11 cellular contexts compared by ENCODE assay signal in the genomic region with DNA sequence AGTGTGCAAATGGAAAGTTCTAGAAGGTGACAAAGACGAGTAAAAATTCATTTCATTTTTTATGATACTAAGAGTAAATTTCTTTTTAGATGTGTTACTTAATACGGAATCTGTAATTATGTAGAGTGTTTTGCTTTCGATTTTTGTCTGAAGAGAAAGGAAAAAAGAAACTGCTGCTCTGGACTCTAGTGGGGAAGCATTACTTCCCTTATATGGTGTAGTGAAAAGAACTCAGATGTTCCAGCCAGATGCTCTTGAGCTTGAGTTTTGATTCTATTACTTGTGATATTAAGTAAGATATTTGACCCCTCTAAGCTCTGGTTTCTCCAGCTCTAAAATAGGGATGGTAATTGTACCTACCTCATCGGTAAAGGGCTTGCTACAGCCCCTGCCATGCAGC. TPM values are rescaled to one million over a fixed set of nuclear protein-coding genes. Genes with fewer than 3 reads are reported as not detected.
DNase-seq lines count a peak whose midpoint lies in the region; ATAC-seq lines count a peak whose summit lies in the region.
"Had no signal": no experiment of that assay in that cellular context is flagged by ENCODE, and none has a peak within 500 bp of the region (broad histone marks: within the 10 kb centered on the region; RNA-seq: fewer than 3 reads in every experiment).

No MANE protein-coding gene starts in this region.

- no peak overlapping the region for H3K27ac Mint-ChIP-seq in T-helper 17 cell
- H3K27ac Mint-ChIP-seq: activated naive CD8-positive, alpha-beta T cell had no signal

- H3K9me3 ChIP-seq in Karpas-422 (ENCODE audit: low read length) (no peaks in the 10 kb centered on the region), T-helper 17 cell (ENCODE audit: control insufficient read depth, low read length, poor library complexity, severe bottlenecking) (no peaks in the 10 kb centered on the region)
- H3K9me3 ChIP-seq: right lobe of liver had no signal

- DNase-seq in Karpas-422 = no peak
- DNase-seq in pons (ENCODE audit: low spot score) = peak; percentile 20
- no peak for DNase-seq in NCI-H1417 (lab: John Stamatoyannopoulos, UW)
- no peak for DNase-seq in Ammon's horn (ENCODE audit: low spot score)
- DNase-seq in T-helper 17 cell = no peak
- DNase-seq: NCI-H2107, right lobe of liver had no signal

- no peaks in the 10 kb centered on the region for H3K79me2 ChIP-seq in Karpas-422 (ENCODE audit: low read length)

- H2AFZ ChIP-seq in Karpas-422 (ENCODE audit: low read length) = no peak overlapping the region

- 0 out of 2 replicates have a peak, but pooled peaks cover 2% of the 10 kb centered on the region for H3K27me3 ChIP-seq in Karpas-422 (ENCODE audit: low read length)
- H3K27me3 ChIP-seq: right lobe of liver had no signal

- no peaks in the 10 kb centered on the region for H4K20me1 ChIP-seq in Karpas-422 (ENCODE audit: insufficient read depth, low read depth, low read length)

- no peak overlapping the region for H3K27ac ChIP-seq in Karpas-422 (ENCODE audit: low read length)
- H3K27ac ChIP-seq: epithelial cell of prostate, right lobe of liver had no signal

- H3K36me3 Mint-ChIP-seq in T-helper 17 cell (ENCODE audit: low read depth) = no peaks in the 10 kb centered on the region
- H3K36me3 Mint-ChIP-seq: activated naive CD8-positive, alpha-beta T cell had no signal

- ATAC-seq in GM18868 (IDR thresholded peaks at IDR 0.05; ENCODE audit: unreplicated experiment) = peak; percentile 67
- peak; percentile 54 for ATAC-seq in GM21529 (IDR thresholded peaks at IDR 0.05; ENCODE audit: unreplicated experiment)
- no peak for ATAC-seq in T-helper 17 cell

- H3K9me2 ChIP-seq in Karpas-422 (replicated peaks; ENCODE audit: insufficient read depth, low read length) = no peaks in the 10 kb centered on the region

- H3K36me3 ChIP-seq in Karpas-422 (ENCODE audit: insufficient read depth, low read length) = no peaks in the 10 kb centered on the region
- H3K36me3 ChIP-seq: right lobe of liver had no signal

- H3K4me2 ChIP-seq in Karpas-422 (ENCODE audit: low read depth, low read length, poor library complexity, severe bottlenecking) = peak overlapping the region; percentile 26

- no peak overlapping the region for H3K4me3 ChIP-seq in Karpas-422 (ENCODE audit: low read length)
- H3K4me3 ChIP-seq: right lobe of liver had no signal

- no peak overlapping the region for H3K4me3 Mint-ChIP-seq in T-helper 17 cell
- H3K4me3 Mint-ChIP-seq: activated naive CD8-positive, alpha-beta T cell had no signal

- peaks cover 4% of the 10 kb centered on the region for H3K27me3 Mint-ChIP-seq in T-helper 17 cell

- H3K4me1 Mint-ChIP-seq in T-helper 17 cell = peaks cover 8% of the 10 kb centered on the region

- H3K9ac ChIP-seq in Karpas-422 (ENCODE audit: low read length) = no peak overlapping the region

- peaks cover 9% of the 10 kb centered on the region for H3K4me1 ChIP-seq in Karpas-422 (ENCODE audit: low read length)
- H3K4me1 ChIP-seq: right lobe of liver had no signal

RNA-seq across cellular contexts. Expression of a gene that starts 12.2 kb away (rescaled TPM):
- 1.2 and 1.6 TPM in 2 replicates for total RNA-seq in Karpas-422 (2014; rRNA removed; shearing (Covaris generic); ENCODE audit: low replicate concordance)
- total RNA-seq in T-helper 17 cell = under 1 TPM; 0.02 to 0.13 TPM

RNA-seq across cellular contexts. Expression of a gene that starts 29.8 kb away (rescaled TPM):
- total RNA-seq in Karpas-422 (2014; rRNA removed; shearing (Covaris generic); ENCODE audit: low replicate concordance) = 43.9 and 53.8 TPM in 2 replicates
- 10 to 100 TPM; 17.5 to 22.6 TPM for total RNA-seq in T-helper 17 cell
